Comparison of ENCODE assay signal across 8 cellular contexts in the genomic region with DNA sequence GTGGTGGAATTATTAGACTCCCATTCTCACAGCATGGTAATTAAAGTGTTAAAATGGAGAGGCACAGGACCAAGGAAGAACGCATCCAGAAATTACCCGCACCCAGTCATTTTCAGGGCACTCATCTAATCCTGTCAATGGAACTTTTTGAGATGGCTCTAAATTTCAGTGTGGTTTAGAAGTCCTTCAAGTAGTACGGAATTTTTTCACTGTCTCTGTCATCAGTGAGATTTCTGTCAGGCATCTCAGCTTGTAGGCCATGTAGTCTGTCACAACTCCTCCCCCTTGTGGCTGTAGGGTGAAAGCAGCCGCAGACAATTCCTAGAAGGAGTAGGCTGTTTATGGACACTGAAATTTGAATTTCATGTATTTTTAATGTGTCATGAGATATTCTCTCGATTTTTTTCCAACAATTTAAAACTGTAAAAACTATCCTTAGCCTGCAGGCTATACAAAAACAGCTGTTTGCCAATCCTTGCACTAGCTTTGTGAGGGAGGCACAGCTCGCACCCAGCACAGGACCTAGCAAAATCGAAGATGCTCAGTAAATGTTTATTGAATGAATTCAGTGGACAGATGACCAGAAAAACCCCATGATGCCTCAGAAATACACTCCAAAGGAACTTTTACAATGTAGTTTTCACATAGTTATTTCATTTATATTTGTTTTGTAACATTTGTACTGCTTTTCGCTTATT. TPM values are rescaled to one million over a fixed set of nuclear protein-coding genes. Genes with fewer than 3 reads are reported as not detected.
DNase-seq lines count a peak whose midpoint lies in the region; ATAC-seq, FAIRE-seq and TF ChIP-seq lines count a peak whose summit lies in the region.

No MANE protein-coding gene starts in this region.

- peaks cover 18% of the 10 kb centered on the region for H3K36me3 Mint-ChIP-seq in activated T-helper 17 cell treated with anti-CD3 and anti-CD28 coated beads, Interleukin-2, amount 50 U/mL, for 72 hours (ENCODE audit: low read depth)

- peaks cover 28% of the 10 kb centered on the region for H3K36me3 ChIP-seq in neutrophil
- peaks cover 18 to 27% (median 22%) of the 10 kb centered on the region in 3 donors for H3K36me3 ChIP-seq in tibial artery

- no peak overlapping the region for H3K4me3 Mint-ChIP-seq in activated T-helper 17 cell treated with anti-CD3 and anti-CD28 coated beads, Interleukin-2, amount 50 U/mL, for 72 hours

- no peaks in the 10 kb centered on the region for H3K27me3 Mint-ChIP-seq in activated T-helper 17 cell treated with anti-CD3 and anti-CD28 coated beads, Interleukin-2, amount 50 U/mL, for 72 hours

- peak; percentile 56 for ATAC-seq in GM18517 (IDR thresholded peaks at IDR 0.05; ENCODE audit: unreplicated experiment)
- ATAC-seq in activated T-helper 17 cell treated with anti-CD3 and anti-CD28 coated beads, Interleukin-2, amount 50 U/mL, for 72 hours (replicated peaks): peak; percentile 84

- H3K27ac ChIP-seq in neutrophil: no peak overlapping the region
- no peak overlapping the region for H3K27ac ChIP-seq in tibial artery

- intact Hi-C loops in tibial artery (cut with DNase I; ENCODE audit: low total_unique reads): no loop called here

- DNase-seq in AG09309 (ENCODE audit: low read depth): peak; percentile 58
- DNase-seq in Jurkat, Clone E6-1 (ENCODE audit: low read depth, low spot score): peak; percentile 58
- DNase-seq in RCC 7860 (ENCODE audit: low spot score): peak; percentile 56
- peak; percentile 49 for DNase-seq in fibroblast of the conjunctiva (ENCODE audit: low read depth)
- DNase-seq in tibial artery: peak; percentile 70 to 78

- H3K9me3 Mint-ChIP-seq in activated T-helper 17 cell treated with anti-CD3 and anti-CD28 coated beads, Interleukin-2, amount 50 U/mL, for 72 hours: no peaks in the 10 kb centered on the region

- peak; percentile 86 for TF ChIP-seq CTCF in AG09309 (IDR thresholded peaks at IDR 0.05; ENCODE audit: control insufficient read depth, insufficient read depth, low read depth, low read length, missing control alignments)
- TF ChIP-seq CTCF in neutrophil (IDR thresholded peaks at IDR 0.05): peak; percentile 60
- peak; percentile 65 to 81 for TF ChIP-seq CTCF in tibial artery (IDR thresholded peaks at IDR 0.05)

- H3K4me3 ChIP-seq in AG09309 (ENCODE audit: control insufficient read depth, low read depth, low read length): no peak overlapping the region
- H3K4me3 ChIP-seq in Jurkat, Clone E6-1 (ENCODE audit: low read length): no peak overlapping the region
- no peak overlapping the region for H3K4me3 ChIP-seq in neutrophil (ENCODE audit: low read depth in 1 of 2, low read length in 1 of 2)
- H3K4me3 ChIP-seq in tibial artery: no peak overlapping the region

- H3K27ac Mint-ChIP-seq in activated T-helper 17 cell treated with anti-CD3 and anti-CD28 coated beads, Interleukin-2, amount 50 U/mL, for 72 hours: no peak overlapping the region

- H3K27me3 ChIP-seq in neutrophil (no peaks in the 10 kb centered on the region), tibial artery (no peaks in the 10 kb centered on the region)

- no peaks in the 10 kb centered on the region for H3K9me3 ChIP-seq in neutrophil
- H3K9me3 ChIP-seq in tibial artery: no peaks in the 10 kb centered on the region

- H3K4me1 ChIP-seq in neutrophil (ENCODE audit: control insufficient read depth in 1 of 2, insufficient read depth in 1 of 2, low read depth in 1 of 2, low read length in 1 of 2) (no peaks in the 10 kb centered on the region), tibial artery (peaks cover 0 to 4% (median 2%) of the 10 kb centered on the region in 4 donors)

- H3K4me1 Mint-ChIP-seq in activated T-helper 17 cell treated with anti-CD3 and anti-CD28 coated beads, Interleukin-2, amount 50 U/mL, for 72 hours: peaks cover 8% of the 10 kb centered on the region

- FAIRE-seq in RCC 7860 (lab: Jason Lieb, UNC): peak; percentile 82

RNA-seq across cellular contexts. Expression of a gene that starts 6.6 kb away (rescaled TPM):
- 40.8 TPM for polyA plus RNA-seq in Jurkat, Clone E6-1 (2012; ENCODE audit: insufficient read depth, insufficient read length)
- 10 to 100 TPM; 42.1 to 52.1 TPM for total RNA-seq in activated T-helper 17 cell treated with anti-CD3 and anti-CD28 coated beads, Interleukin-2, amount 50 U/mL, for 72 hours

RNA-seq across cellular contexts. Expression of a gene that starts 43.8 kb away (rescaled TPM):
- polyA plus RNA-seq in Jurkat, Clone E6-1 (2012; ENCODE audit: insufficient read depth, insufficient read length): 59.2 TPM
- total RNA-seq in activated T-helper 17 cell treated with anti-CD3 and anti-CD28 coated beads, Interleukin-2, amount 50 U/mL, for 72 hours: 10 to 100 TPM; 26.4 to 31.6 TPM
